In the genomic region with DNA sequence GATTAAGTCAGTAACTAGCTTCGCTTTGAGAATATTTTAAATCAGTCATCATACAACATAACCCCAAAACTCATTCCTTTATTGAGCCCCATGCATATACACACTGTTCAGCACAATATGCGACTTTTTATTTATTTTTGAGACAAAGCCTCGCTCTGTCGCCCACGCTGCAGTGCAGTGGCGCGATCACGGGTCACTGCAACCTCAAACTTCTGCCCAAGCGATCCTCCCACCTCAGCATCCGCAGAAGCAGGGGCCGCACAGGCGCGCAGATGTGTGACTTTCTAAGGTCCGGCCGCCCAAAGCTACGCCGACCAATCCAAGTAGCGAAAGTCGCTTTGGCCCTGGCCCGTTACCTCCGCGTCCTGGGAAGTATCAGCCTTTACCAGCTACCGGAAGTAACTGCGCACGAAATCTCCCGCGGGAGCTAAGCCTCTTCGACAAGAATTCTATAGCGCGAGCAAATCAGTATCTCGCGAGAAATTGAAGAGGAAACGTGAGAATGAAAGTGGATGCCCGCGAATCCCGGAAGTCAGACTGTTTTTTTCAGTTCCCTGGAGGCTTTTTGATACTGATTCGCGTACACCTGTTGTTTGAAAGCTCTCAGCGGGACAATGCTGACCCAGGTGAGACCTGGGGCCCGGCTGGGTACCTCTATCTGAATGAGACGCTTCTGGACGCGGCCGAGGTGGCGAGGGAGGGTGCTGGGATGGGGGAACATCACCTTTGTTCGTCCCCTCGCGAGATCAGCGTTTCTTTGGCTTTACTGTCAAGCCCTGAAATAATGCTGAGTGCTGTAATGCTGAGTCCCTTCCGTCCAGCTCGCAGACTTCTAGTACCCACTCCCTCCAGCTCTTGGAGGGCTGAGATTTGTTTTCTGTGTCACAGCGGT, we compare ENCODE assay signal across 8 cellular contexts. TPM values are rescaled to one million over a fixed set of nuclear protein-coding genes. Genes with fewer than 3 reads are reported as not detected.
DNase-seq lines count a peak whose midpoint lies in the region; ATAC-seq, FAIRE-seq and TF ChIP-seq lines count a peak whose summit lies in the region.

A gene (minus strand): TSS at position 404 of the 892 bp plus-strand sequence. CDS start 1,405 bp downstream, outside the sequence.
A gene (plus strand): TSS at position 549 of the 892 bp plus-strand sequence. CDS start 66 bp downstream, at position 615.

- H3K27me3 ChIP-seq in astrocyte (ENCODE audit: insufficient read depth, low read length) (no peaks in the 10 kb centered on the region), vagina (no peaks in the 10 kb centered on the region)

- H3K4me1 ChIP-seq in astrocyte (ENCODE audit: insufficient read depth, low read length) (peaks cover 7% of the 10 kb centered on the region), vagina (peaks cover 33% of the 10 kb centered on the region)

- ATAC-seq in GM18508 (IDR thresholded peaks at IDR 0.05; ENCODE audit: insufficient read depth, unreplicated experiment), result peak; percentile 86
- peak; percentile 91 for ATAC-seq in HG02981 (IDR thresholded peaks at IDR 0.05; ENCODE audit: unreplicated experiment)

- peak within 1 kb of the TSS; percentile 99 for H3K27ac ChIP-seq in astrocyte (ENCODE audit: low read depth, low read length)
- peak within 1 kb of the TSS; percentile 87 for H3K27ac ChIP-seq in vagina

- H3K9me3 Mint-ChIP-seq in astrocyte (ENCODE audit: unreplicated experiment), result no peaks in the 10 kb centered on the region

- peak; percentile 92 for DNase-seq in NCI-H2029 (lab: John Stamatoyannopoulos, UW)
- DNase-seq in T-helper 22 cell (ENCODE audit: low read depth), result peak; percentile 74
- peak; percentile 97 for DNase-seq in astrocyte (ENCODE audit: low read depth)
- DNase-seq in hepatic stellate cell (ENCODE audit: low spot score), result peak; percentile 77
- peak; percentile 88 for DNase-seq in putamen (ENCODE audit: low spot score)
- peak in 1 of 2 donors; percentile 94 for DNase-seq in vagina (ENCODE audit: extremely low spot score in 2 of 2)

- no peaks in the 10 kb centered on the region for H3K27me3 Mint-ChIP-seq in astrocyte (ENCODE audit: low read depth, unreplicated experiment)

- H3K4me1 Mint-ChIP-seq in astrocyte (ENCODE audit: low read depth, unreplicated experiment), result peaks cover 7% of the 10 kb centered on the region

- H3K4me3 ChIP-seq in astrocyte (ENCODE audit: insufficient read depth, low read depth, low read length) (peak within 1 kb of the TSS; percentile 95), vagina (peak within 1 kb of the TSS; percentile 79 to 85)

- no peaks in the 10 kb centered on the region for H4K20me1 ChIP-seq in astrocyte (ENCODE audit: insufficient read depth, low read length)

- peak within 1 kb of the TSS; percentile 100 for H3K27ac Mint-ChIP-seq in astrocyte (ENCODE audit: unreplicated experiment)

- peak within 1 kb of the TSS; percentile 97 for H3K9ac ChIP-seq in astrocyte (ENCODE audit: low read length)

- no peaks in the 10 kb centered on the region for H3K9me3 ChIP-seq in astrocyte (ENCODE audit: insufficient read depth, low read depth, low read length)
- H3K9me3 ChIP-seq in vagina, result no peaks in the 10 kb centered on the region

- peak in 1 of 2 donors; percentile 30 for TF ChIP-seq POLR2A in vagina (IDR thresholded peaks at IDR 0.05)

- TF ChIP-seq CTCF in astrocyte (IDR thresholded peaks at IDR 0.05; ENCODE audit: insufficient read depth, low read depth, low read length) (no peak), vagina (IDR thresholded peaks at IDR 0.05) (no peak)

- peak; percentile 32 for FAIRE-seq in astrocyte (lab: Jason Lieb, UNC)

- peak within 1 kb of the TSS; percentile 82 for H2AFZ ChIP-seq in astrocyte (ENCODE audit: low read depth, low read length)

- H3K79me2 ChIP-seq in astrocyte (ENCODE audit: insufficient read depth, low read length), result peaks cover 26% of the 10 kb centered on the region

- intact Hi-C loops in vagina (cut with DNase I), result no loop called here

- peak within 1 kb of the TSS; percentile 93 for H3K4me2 ChIP-seq in astrocyte (ENCODE audit: low read length)

- H3K36me3 ChIP-seq in astrocyte (ENCODE audit: insufficient read depth, low read length), result peaks cover 6% of the 10 kb centered on the region
- H3K36me3 ChIP-seq in vagina, result peaks cover 0 to 4% of the 10 kb centered on the region in 2 donors

- H3K36me3 Mint-ChIP-seq in astrocyte (ENCODE audit: low read depth, unreplicated experiment), result peaks cover 2% of the 10 kb centered on the region

- H3K4me3 Mint-ChIP-seq in astrocyte (ENCODE audit: unreplicated experiment), result peak within 1 kb of the TSS; percentile 99

RNA-seq across cellular contexts. Expression of the first gene that starts in this region (rescaled TPM):
- 2.9 and 3.4 TPM in 2 replicates for total RNA-seq in astrocyte
- 6.4 TPM for total RNA-seq in vagina

RNA-seq across cellular contexts. Expression of the second gene that starts in this region (rescaled TPM):
- total RNA-seq in astrocyte, result 9.4 and 10.3 TPM in 2 replicates
- total RNA-seq in vagina, result 15.7 TPM
